Comparison of ENCODE assay signal across 15 cellular contexts in genomic region chr2:161961046-161961445, GRCh38.
"Had no signal": no experiment of that assay in that cellular context is flagged by ENCODE, and none has a peak within 500 bp of the region (broad histone marks: within the 10 kb centered on the region; RNA-seq: fewer than 3 reads in every experiment).

No MANE protein-coding gene starts in this region.

- H3K4me1 Mint-ChIP-seq: brain, mesothelial cell of epicardium had no signal

- H3K27me3 Mint-ChIP-seq: activated naive CD4-positive, alpha-beta T cell treated with anti-CD3 and anti-CD28 coated beads, Interleukin-2, amount 50 U/mL, for 24 hours; brain; central memory CD8-positive, alpha-beta T cell had no signal

- H3K27ac Mint-ChIP-seq: activated naive CD4-positive, alpha-beta T cell treated with anti-CD3 and anti-CD28 coated beads, Interleukin-2, amount 50 U/mL, for 24 hours; brain; mesothelial cell of epicardium; WTC11 had no signal

- H3K4me3 ChIP-seq: stomach, thoracic aorta had no signal

- H3K4me3 Mint-ChIP-seq: activated naive CD4-positive, alpha-beta T cell treated with anti-CD3 and anti-CD28 coated beads, Interleukin-2, amount 50 U/mL, for 24 hours; brain; central memory CD8-positive, alpha-beta T cell; mesothelial cell of epicardium; WTC11 had no signal

- ATAC-seq: WTC11 had no signal

- H3K9me3 ChIP-seq: stomach, thoracic aorta had no signal

- H3K27me3 ChIP-seq: stomach had no signal

- H3K36me3 Mint-ChIP-seq: brain, mesothelial cell of epicardium, WTC11 had no signal

- H3K27ac ChIP-seq: stomach, thoracic aorta had no signal

- DNase-seq: activated CD4-positive, alpha-beta T cell treated with anti-CD3 and anti-CD28 coated beads, Interleukin-2, amount 50 U/mL, for 1 hour; activated effector memory CD4-positive, alpha-beta T cell treated with Interleukin-2 at 50 U/mL for 16 hours; amygdala; hippocampal formation; posterior cingulate gyrus; stimulated activated CD4-positive, alpha-beta T cell treated with anti-CD3 and anti-CD28 coated beads, Interleukin-15, amount 100 ng/mL, for 24 hours; stimulated activated CD4-positive, alpha-beta T cell treated with anti-CD3 and anti-CD28 coated beads, Interleukin-4, amount 100 ng/mL, for 4 hours; stomach; T-helper 9 cell had no signal

- H3K9me3 Mint-ChIP-seq: activated naive CD4-positive, alpha-beta T cell treated with anti-CD3 and anti-CD28 coated beads, Interleukin-2, amount 50 U/mL, for 24 hours; brain; central memory CD8-positive, alpha-beta T cell; mesothelial cell of epicardium; WTC11 had no signal

- H3K36me3 ChIP-seq: stomach, thoracic aorta had no signal

- H3K4me1 ChIP-seq: stomach had no signal
